1 cellular context compared by ENCODE assay signal in the genomic region with DNA sequence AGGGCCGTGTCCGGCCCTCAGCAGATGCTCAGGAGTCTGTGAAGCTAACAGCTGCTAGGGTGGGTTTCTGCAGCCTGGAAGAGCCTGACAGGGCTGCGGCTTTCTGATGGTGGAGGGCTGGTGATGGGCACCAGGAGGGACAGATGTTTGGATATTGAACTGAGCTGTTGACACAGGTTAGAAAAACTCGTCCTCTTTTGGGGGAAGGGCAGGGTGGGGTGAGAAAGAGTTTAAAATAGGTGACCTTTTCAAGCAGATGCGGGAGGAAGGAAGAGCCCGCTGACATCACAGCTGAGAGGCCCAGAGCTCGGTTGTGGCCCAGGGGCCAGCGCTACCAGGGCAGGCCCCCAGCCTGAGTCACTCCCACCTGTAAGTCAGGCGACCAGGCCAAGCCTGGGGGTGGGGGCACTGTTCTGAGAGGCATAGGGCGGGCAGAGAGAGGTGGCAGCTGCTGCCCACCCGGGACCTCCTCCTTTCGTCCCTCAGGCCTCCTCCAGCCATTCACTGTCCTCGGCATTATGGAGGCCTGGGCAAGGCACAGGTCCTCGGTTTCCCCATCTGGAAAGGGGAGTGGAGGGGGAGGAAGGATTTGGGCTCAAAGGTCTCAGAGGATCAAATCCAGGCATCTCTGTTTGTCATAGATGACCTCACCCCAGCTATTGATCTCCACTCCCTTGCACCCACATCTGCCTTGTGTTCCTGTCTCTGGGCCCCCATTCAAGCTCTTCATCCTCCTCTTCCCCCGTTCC.
TF ChIP-seq lines count a peak whose summit lies in the region.

No MANE protein-coding gene starts in this region.

TF ChIP-seq in H1, 55 proteins besides CTCF, POLR2A, EP300 and RAD21 (continued from another document):
- TF ChIP-seq BRCA1 (IDR thresholded peaks at IDR 0.05; ENCODE audit: low read depth, low read length), result no peak
- no peak for TF ChIP-seq SP4 (IDR thresholded peaks at IDR 0.05; ENCODE audit: low read length)
- TF ChIP-seq RBBP5 (IDR thresholded peaks at IDR 0.05; ENCODE audit: borderline replicate concordance, low read depth, low read length), result no peak
- TF ChIP-seq NRF1 (IDR thresholded peaks at IDR 0.05; ENCODE audit: low read depth, low read length), result no peak
- no peak for TF ChIP-seq MAFK (IDR thresholded peaks at IDR 0.05; ENCODE audit: low read depth, low read length)
- no peak for TF ChIP-seq KDM1A (IDR thresholded peaks at IDR 0.05; ENCODE audit: borderline replicate concordance, low read length)
- no peak for TF ChIP-seq YY1 (IDR thresholded peaks at IDR 0.05; ENCODE audit: low read depth, low read length)
- no peak for TF ChIP-seq TAF1 (IDR thresholded peaks at IDR 0.05; ENCODE audit: low read depth, low read length)
TF ChIP-seq in H1: peak in this region for 0.
